1 cellular context compared by ENCODE assay signal in the genomic region with DNA sequence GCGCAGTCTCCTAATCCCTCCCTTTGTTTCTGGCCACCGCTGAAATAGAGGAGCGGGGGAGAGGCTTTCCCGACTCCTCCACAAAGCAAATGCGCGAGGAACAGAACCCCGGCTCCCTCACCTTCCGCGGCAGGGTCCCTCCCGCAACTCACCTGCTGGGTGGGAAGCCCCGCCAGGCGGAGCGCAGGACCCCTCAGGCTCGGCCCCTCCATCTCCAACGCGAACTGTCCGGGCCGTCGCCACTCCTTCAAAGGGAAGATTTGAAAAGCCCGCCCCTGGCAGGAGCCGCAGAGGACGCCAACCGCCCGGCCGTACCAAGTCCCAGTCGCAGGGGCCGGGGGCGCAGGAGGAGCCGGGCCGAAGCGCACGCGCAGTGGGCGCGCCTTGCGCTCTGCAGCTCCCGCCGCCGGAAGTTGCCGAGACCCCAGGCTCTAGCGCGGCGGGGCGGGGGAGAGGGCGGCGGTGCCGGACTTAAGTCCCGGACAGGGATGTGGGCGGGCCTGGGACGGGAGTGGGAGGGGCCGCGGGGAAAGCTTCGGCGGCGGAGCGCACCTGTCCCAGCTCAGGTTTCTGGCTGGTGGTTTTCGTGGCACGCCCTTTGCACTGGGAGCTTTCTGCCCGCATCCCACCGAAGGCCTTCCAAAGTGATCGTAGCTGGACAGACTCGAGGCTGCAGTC.
TF ChIP-seq lines count a peak whose summit lies in the region.

A gene with protein sequence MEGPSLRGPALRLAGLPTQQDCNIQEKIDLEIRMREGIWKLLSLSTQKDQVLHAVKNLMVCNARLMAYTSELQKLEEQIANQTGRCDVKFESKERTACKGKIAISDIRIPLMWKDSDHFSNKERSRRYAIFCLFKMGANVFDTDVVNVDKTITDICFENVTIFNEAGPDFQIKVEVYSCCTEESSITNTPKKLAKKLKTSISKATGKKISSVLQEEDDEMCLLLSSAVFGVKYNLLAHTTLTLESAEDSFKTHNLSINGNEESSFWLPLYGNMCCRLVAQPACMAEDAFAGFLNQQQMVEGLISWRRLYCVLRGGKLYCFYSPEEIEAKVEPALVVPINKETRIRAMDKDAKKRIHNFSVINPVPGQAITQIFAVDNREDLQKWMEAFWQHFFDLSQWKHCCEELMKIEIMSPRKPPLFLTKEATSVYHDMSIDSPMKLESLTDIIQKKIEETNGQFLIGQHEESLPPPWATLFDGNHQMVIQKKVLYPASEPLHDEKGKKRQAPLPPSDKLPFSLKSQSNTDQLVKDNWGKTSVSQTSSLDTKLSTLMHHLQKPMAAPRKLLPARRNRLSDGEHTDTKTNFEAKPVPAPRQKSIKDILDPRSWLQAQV (minus strand): TSS at position 446 of the 678 bp plus-strand sequence. CDS start 234 bp downstream, at position 212.

TF ChIP-seq in SK-N-SH, 30 proteins besides CTCF, POLR2A, EP300 and RAD21 (continued from another document):
- TF ChIP-seq, protein P1, sequence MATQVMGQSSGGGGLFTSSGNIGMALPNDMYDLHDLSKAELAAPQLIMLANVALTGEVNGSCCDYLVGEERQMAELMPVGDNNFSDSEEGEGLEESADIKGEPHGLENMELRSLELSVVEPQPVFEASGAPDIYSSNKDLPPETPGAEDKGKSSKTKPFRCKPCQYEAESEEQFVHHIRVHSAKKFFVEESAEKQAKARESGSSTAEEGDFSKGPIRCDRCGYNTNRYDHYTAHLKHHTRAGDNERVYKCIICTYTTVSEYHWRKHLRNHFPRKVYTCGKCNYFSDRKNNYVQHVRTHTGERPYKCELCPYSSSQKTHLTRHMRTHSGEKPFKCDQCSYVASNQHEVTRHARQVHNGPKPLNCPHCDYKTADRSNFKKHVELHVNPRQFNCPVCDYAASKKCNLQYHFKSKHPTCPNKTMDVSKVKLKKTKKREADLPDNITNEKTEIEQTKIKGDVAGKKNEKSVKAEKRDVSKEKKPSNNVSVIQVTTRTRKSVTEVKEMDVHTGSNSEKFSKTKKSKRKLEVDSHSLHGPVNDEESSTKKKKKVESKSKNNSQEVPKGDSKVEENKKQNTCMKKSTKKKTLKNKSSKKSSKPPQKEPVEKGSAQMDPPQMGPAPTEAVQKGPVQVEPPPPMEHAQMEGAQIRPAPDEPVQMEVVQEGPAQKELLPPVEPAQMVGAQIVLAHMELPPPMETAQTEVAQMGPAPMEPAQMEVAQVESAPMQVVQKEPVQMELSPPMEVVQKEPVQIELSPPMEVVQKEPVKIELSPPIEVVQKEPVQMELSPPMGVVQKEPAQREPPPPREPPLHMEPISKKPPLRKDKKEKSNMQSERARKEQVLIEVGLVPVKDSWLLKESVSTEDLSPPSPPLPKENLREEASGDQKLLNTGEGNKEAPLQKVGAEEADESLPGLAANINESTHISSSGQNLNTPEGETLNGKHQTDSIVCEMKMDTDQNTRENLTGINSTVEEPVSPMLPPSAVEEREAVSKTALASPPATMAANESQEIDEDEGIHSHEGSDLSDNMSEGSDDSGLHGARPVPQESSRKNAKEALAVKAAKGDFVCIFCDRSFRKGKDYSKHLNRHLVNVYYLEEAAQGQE (IDR thresholded peaks at IDR 0.05; ENCODE audit: low read depth, low read length): no peak
- TF ChIP-seq NRF1 (IDR thresholded peaks at IDR 0.05; ENCODE audit: low read depth, low read length) (peak; percentile 78), JUND (IDR thresholded peaks at IDR 0.05) (no peak)
